ENCODE assay signal across 8 cellular contexts in the genomic region with DNA sequence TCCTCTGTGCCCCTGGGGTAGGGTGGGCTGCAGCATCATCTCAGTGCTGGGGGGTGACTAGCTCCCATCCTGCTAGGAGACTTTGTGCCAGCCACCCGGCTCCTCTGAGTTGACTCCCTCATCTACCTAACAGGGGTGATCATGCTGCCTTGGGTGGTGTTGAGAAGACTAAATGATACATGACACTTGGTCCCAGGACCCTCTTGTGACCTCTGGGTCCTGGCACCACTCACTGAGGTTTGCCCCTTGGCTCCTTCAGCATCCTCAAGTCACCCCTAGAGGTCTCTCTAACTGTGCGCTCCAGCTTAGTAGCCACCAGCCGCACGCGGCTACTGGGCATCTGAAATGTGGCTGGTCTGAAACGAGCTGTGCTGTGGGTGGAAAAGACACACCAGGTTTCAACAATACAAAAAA.
DNase-seq lines count a peak whose midpoint lies in the region; ATAC-seq and TF ChIP-seq lines count a peak whose summit lies in the region.

No MANE protein-coding gene starts in this region.

- H4K20me1 ChIP-seq in OCI-LY7 (ENCODE audit: insufficient read depth, low read length): no peaks in the 10 kb centered on the region

- peaks cover 6% of the 10 kb centered on the region for H3K9me3 Mint-ChIP-seq in nephron progenitor cell

- TF ChIP-seq CTCF in GM20000 (IDR thresholded peaks at IDR 0.05; ENCODE audit: extremely low read depth, missing control alignments): peak; percentile 51
- peak; percentile 95 for TF ChIP-seq CTCF in OCI-LY7 (conservative IDR thresholded peaks at IDR 0.05; ENCODE audit: low read length)
- peak; percentile 49 for TF ChIP-seq CTCF in nephron progenitor cell (IDR thresholded peaks at IDR 0.05)

- no peak overlapping the region for H2AFZ ChIP-seq in OCI-LY7 (ENCODE audit: low read length)

- H3K27ac Mint-ChIP-seq in nephron progenitor cell: no peak overlapping the region

- peaks cover 11% of the 10 kb centered on the region for H3K4me1 Mint-ChIP-seq in nephron progenitor cell

- H3K36me3 ChIP-seq in OCI-LY7 (ENCODE audit: insufficient read depth, low read length): no peaks in the 10 kb centered on the region

- peaks cover 15% of the 10 kb centered on the region for H3K4me1 ChIP-seq in OCI-LY7 (ENCODE audit: insufficient read depth, low read length, poor library complexity, severe bottlenecking)

- ATAC-seq in GM18502 (IDR thresholded peaks at IDR 0.05; ENCODE audit: poor library complexity, unreplicated experiment): no peak

- intact Hi-C loops in OCI-LY7 (cut with micrococcal nuclease; ENCODE audit: unreplicated experiment): loop anchor here (1.0 kb wide), 1 partner anchor 83 kb away; no protein-coding TSS in a partner anchor

- H3K27ac ChIP-seq in OCI-LY7 (ENCODE audit: low read depth, low read length, poor library complexity, severe bottlenecking): no peak overlapping the region

- peaks cover 5% of the 10 kb centered on the region for H3K27me3 Mint-ChIP-seq in nephron progenitor cell (ENCODE audit: low read depth, poor library complexity)

- CTCF ChIA-PET in OCI-LY7 (lab: Charles Lee; ENCODE audit: unreplicated experiment): interaction anchor here (0.6 to 2.1 kb wide), 16 partner anchors 10 to 696 kb away, joined by 3 to 22 read pairs (median 5); no protein-coding TSS in a partner anchor

- DNase-seq in COR-L47 (lab: John Stamatoyannopoulos, UW) (peak; percentile 30), GM20000 (ENCODE audit: low spot score) (peak; percentile 76), OCI-LY7 (ENCODE audit: low spot score) (peak; percentile 87), ecto neural progenitor cell (ENCODE audit: low spot score) (peak; percentile 66), nephron progenitor cell (peak; percentile 47), NCI-H748 (lab: John Stamatoyannopoulos, UW; ENCODE audit: unreplicated experiment) (no peak), NCI-H187 treated with DMSO at 0.1 percent for 48 hours (lab: John Stamatoyannopoulos, UW) (no peak)

- H3K4me2 ChIP-seq in OCI-LY7 (ENCODE audit: low read length): no peak overlapping the region

- no TSS peak for BruUV-seq in OCI-LY7 (replicated peaks; lab: Mats Ljungman, UMichigan)

- POLR2A ChIA-PET in OCI-LY7 (lab: Charles Lee): interaction anchor here (1.1 to 2.6 kb wide), 8 partner anchors 10 to 87 kb away, joined by 4 to 11 read pairs (median 5); partner anchors contain the start of gene LRRC32

- H3K4me3 ChIP-seq in OCI-LY7 (ENCODE audit: low read depth, low read length, poor library complexity, severe bottlenecking): no peak overlapping the region

- no peaks in the 10 kb centered on the region for H3K9me2 ChIP-seq in OCI-LY7 (ENCODE audit: insufficient read depth, low read length)

- no peaks in the 10 kb centered on the region; the same call in 1 of the 2 replicates for H3K9me3 ChIP-seq in OCI-LY7 (ENCODE audit: low read length)

- H3K79me2 ChIP-seq in OCI-LY7 (ENCODE audit: insufficient read depth, low read depth, low read length): no peaks in the 10 kb centered on the region

- H3K4me3 Mint-ChIP-seq in nephron progenitor cell: no peak overlapping the region

- H3K36me3 Mint-ChIP-seq in nephron progenitor cell (ENCODE audit: low read depth): no peaks in the 10 kb centered on the region

Comparison
In these comparisons a context has a peak if more than half of its experiments do, and no peak if none do; other contexts are left out.
1. DNase-seq: peak in COR-L47 (single experiment), GM20000 (single experiment), OCI-LY7 (single experiment), ecto neural progenitor cell (single experiment) and nephron progenitor cell (single experiment); none in NCI-H748 (single experiment) and NCI-H187 treated with DMSO at 0.1 percent for 48 hours (single experiment).
2. Peak in every context shown above with its lines, with median percentiles within 50 percentile points of each other: CTCF ChIP-seq.